Comparison of ENCODE assay signal across 21 cellular contexts in the genomic region with DNA sequence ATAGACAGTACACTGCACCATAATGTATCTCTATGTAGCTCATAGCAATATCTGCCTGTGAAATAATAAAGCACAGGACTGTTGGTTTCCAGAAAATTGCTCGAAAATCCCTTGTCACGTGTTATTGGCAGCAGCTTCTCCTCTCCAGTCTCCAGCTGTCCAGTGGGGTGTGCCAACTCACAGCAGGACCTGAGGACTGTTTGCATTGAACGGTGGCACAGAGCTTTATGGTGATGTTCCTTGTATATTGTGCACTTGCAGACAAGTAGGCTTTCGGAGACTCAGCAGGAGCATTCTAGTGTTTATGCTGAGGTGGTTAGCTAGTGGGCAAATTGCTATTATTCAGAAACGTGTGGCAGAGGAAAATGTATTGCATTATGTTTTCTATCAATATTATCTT.
DNase-seq lines count a peak whose midpoint lies in the region; ATAC-seq and TF ChIP-seq lines count a peak whose summit lies in the region.
"Had no signal": no experiment of that assay in that cellular context is flagged by ENCODE, and none has a peak within 500 bp of the region (broad histone marks: within the 10 kb centered on the region; RNA-seq: fewer than 3 reads in every experiment).

No MANE protein-coding gene starts in this region.

- TF ChIP-seq CTCF in colonic mucosa (IDR thresholded peaks at IDR 0.05): no peak

- H3K27me3 ChIP-seq in colonic mucosa: no peaks in the 10 kb centered on the region
- H3K27me3 ChIP-seq: uterus had no signal

- H3K4me3 ChIP-seq in colonic mucosa: no peak overlapping the region
- H3K4me3 ChIP-seq: esophagus squamous epithelium, left lung, neural progenitor cell, spleen, uterus had no signal

- DNase-seq in DMS153 treated with DMSO at 0.1 percent for 48 hours (lab: John Stamatoyannopoulos, UW; ENCODE audit: unreplicated experiment) (peak; percentile 36), NCI-H146 treated with DMSO at 0.1 percent for 48 hours (lab: John Stamatoyannopoulos, UW; ENCODE audit: unreplicated experiment) (peak; percentile 92), NCI-H2227 (lab: John Stamatoyannopoulos, UW; ENCODE audit: unreplicated experiment) (peak; percentile 88), colonic mucosa (peak; percentile 33), erythroblast (lab: John Stamatoyannopoulos, UW) (no peak), kidney tubule cell (ENCODE audit: low spot score) (no peak), left lobe of liver (ENCODE audit: low spot score) (no peak), kidney glomerular epithelial cell (lab: John Stamatoyannopoulos, UW) (no peak)
- DNase-seq: activated naive CD4-positive, alpha-beta T cell; caudate nucleus; esophagus squamous epithelium; left lung; midbrain; NCI-H526; spleen; T-cell; uterus had no signal

- no peak for ATAC-seq in left lobe of liver
- ATAC-seq: HCT116, left lung, T-cell had no signal

- H3K27ac ChIP-seq in colonic mucosa: no peak overlapping the region
- H3K27ac ChIP-seq: C4-2B, esophagus squamous epithelium, HL-60, left lung, neural progenitor cell, spleen, uterus had no signal

- H3K4me1 ChIP-seq in colonic mucosa: no peaks in the 10 kb centered on the region
- H3K4me1 ChIP-seq: esophagus squamous epithelium, left lung, neural progenitor cell, uterus had no signal

- intact Hi-C loops in colonic mucosa (cut with DNase I): no loop called here

- H3K9ac ChIP-seq in colonic mucosa (ENCODE audit: low read depth in 2 of 2, low read length in 2 of 2): no peak overlapping the region
- H3K9ac ChIP-seq: neural progenitor cell had no signal

- no peaks in the 10 kb centered on the region for H3K9me3 ChIP-seq in colonic mucosa
- H3K9me3 ChIP-seq: esophagus squamous epithelium, left lung, spleen, uterus had no signal

- H3K36me3 ChIP-seq in colonic mucosa: no peaks in the 10 kb centered on the region
- H3K36me3 ChIP-seq: esophagus squamous epithelium, left lung, neural progenitor cell, spleen, uterus had no signal

- TF ChIP-seq POLR2A in erythroblast (IDR thresholded peaks at IDR 0.05; ENCODE audit: low read length): no peak

Comparison
In these comparisons a context has a peak if more than half of its experiments do, and no peak if none do; other contexts are left out.
1. DNase-seq: peak in DMS153 treated with DMSO at 0.1 percent for 48 hours (single experiment), NCI-H146 treated with DMSO at 0.1 percent for 48 hours (single experiment), NCI-H2227 (single experiment) and colonic mucosa (single experiment); none in erythroblast (0 of 2), kidney tubule cell (single experiment), left lobe of liver (single experiment) and kidney glomerular epithelial cell (single experiment).